In genomic region chr20:63230800-63231268, GRCh38 we compare ENCODE assay signal across 1 cellular context.
TF ChIP-seq lines count a peak whose summit lies in the region.

No MANE protein-coding gene starts in this region.

TF ChIP-seq in HepG2, 621 proteins besides CTCF, POLR2A, EP300 and RAD21 (continued from another document and continues in another):
- TF ChIP-seq, protein P1, sequence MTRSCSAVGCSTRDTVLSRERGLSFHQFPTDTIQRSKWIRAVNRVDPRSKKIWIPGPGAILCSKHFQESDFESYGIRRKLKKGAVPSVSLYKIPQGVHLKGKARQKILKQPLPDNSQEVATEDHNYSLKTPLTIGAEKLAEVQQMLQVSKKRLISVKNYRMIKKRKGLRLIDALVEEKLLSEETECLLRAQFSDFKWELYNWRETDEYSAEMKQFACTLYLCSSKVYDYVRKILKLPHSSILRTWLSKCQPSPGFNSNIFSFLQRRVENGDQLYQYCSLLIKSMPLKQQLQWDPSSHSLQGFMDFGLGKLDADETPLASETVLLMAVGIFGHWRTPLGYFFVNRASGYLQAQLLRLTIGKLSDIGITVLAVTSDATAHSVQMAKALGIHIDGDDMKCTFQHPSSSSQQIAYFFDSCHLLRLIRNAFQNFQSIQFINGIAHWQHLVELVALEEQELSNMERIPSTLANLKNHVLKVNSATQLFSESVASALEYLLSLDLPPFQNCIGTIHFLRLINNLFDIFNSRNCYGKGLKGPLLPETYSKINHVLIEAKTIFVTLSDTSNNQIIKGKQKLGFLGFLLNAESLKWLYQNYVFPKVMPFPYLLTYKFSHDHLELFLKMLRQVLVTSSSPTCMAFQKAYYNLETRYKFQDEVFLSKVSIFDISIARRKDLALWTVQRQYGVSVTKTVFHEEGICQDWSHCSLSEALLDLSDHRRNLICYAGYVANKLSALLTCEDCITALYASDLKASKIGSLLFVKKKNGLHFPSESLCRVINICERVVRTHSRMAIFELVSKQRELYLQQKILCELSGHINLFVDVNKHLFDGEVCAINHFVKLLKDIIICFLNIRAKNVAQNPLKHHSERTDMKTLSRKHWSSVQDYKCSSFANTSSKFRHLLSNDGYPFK (CRISPR knock-in tag; IDR thresholded peaks at IDR 0.05; ENCODE audit: borderline replicate concordance) = no peak; the same call in 1 of the 2 replicates
- TF ChIP-seq SP4 (CRISPR knock-in tag; IDR thresholded peaks at IDR 0.05) (no peak), KAT2B (IDR thresholded peaks at IDR 0.05; ENCODE audit: borderline replicate concordance, low read depth, low read length) (no peak), NFYC (CRISPR knock-in tag; IDR thresholded peaks at IDR 0.05) (no peak), GLMP (CRISPR knock-in tag; IDR thresholded peaks at IDR 0.05; ENCODE audit: borderline replicate concordance) (no peak), TP53 (CRISPR knock-in tag; conservative IDR thresholded peaks at IDR 0.05) (no peak), SRSF4 (IDR thresholded peaks at IDR 0.05; ENCODE audit: low read depth, low read length, poor library complexity, severe bottlenecking) (no peak), REL (CRISPR knock-in tag; conservative IDR thresholded peaks at IDR 0.05) (no peak), ZNF619 (CRISPR knock-in tag; IDR thresholded peaks at IDR 0.05) (no peak), SCMH1 (CRISPR knock-in tag; IDR thresholded peaks at IDR 0.05; ENCODE audit: borderline replicate concordance) (no peak), SMAD1 (CRISPR knock-in tag; IDR thresholded peaks at IDR 0.05; ENCODE audit: borderline replicate concordance, low read depth) (0 out of 2 replicates have a peak, but pooled peaks have one; percentile 39), NRL (CRISPR knock-in tag; IDR thresholded peaks at IDR 0.05; ENCODE audit: borderline replicate concordance) (peak; percentile 61; the same call in 1 of the 2 replicates), NCOA5 (CRISPR knock-in tag; IDR thresholded peaks at IDR 0.05) (no peak), DMAP1 (CRISPR knock-in tag; IDR thresholded peaks at IDR 0.05) (no peak), ZFP1 (CRISPR knock-in tag; IDR thresholded peaks at IDR 0.05) (no peak), ZMAT3 (CRISPR knock-in tag; conservative IDR thresholded peaks at IDR 0.05) (no peak), ZKSCAN5 (CRISPR knock-in tag; IDR thresholded peaks at IDR 0.05) (no peak), AHDC1 (CRISPR knock-in tag; IDR thresholded peaks at IDR 0.05; ENCODE audit: borderline replicate concordance) (no peak), ELF4 (CRISPR knock-in tag; IDR thresholded peaks at IDR 0.05; ENCODE audit: borderline replicate concordance) (no peak), ZNF225 (CRISPR knock-in tag; IDR thresholded peaks at IDR 0.05) (peak; percentile 17; the same call in 1 of the 2 replicates), YEATS4 (CRISPR knock-in tag; IDR thresholded peaks at IDR 0.05; ENCODE audit: borderline replicate concordance) (no peak), ZBTB49 (CRISPR knock-in tag; IDR thresholded peaks at IDR 0.05; ENCODE audit: borderline replicate concordance) (peak; percentile 87; the same call in 1 of the 2 replicates)
- TF ChIP-seq, protein P2, sequence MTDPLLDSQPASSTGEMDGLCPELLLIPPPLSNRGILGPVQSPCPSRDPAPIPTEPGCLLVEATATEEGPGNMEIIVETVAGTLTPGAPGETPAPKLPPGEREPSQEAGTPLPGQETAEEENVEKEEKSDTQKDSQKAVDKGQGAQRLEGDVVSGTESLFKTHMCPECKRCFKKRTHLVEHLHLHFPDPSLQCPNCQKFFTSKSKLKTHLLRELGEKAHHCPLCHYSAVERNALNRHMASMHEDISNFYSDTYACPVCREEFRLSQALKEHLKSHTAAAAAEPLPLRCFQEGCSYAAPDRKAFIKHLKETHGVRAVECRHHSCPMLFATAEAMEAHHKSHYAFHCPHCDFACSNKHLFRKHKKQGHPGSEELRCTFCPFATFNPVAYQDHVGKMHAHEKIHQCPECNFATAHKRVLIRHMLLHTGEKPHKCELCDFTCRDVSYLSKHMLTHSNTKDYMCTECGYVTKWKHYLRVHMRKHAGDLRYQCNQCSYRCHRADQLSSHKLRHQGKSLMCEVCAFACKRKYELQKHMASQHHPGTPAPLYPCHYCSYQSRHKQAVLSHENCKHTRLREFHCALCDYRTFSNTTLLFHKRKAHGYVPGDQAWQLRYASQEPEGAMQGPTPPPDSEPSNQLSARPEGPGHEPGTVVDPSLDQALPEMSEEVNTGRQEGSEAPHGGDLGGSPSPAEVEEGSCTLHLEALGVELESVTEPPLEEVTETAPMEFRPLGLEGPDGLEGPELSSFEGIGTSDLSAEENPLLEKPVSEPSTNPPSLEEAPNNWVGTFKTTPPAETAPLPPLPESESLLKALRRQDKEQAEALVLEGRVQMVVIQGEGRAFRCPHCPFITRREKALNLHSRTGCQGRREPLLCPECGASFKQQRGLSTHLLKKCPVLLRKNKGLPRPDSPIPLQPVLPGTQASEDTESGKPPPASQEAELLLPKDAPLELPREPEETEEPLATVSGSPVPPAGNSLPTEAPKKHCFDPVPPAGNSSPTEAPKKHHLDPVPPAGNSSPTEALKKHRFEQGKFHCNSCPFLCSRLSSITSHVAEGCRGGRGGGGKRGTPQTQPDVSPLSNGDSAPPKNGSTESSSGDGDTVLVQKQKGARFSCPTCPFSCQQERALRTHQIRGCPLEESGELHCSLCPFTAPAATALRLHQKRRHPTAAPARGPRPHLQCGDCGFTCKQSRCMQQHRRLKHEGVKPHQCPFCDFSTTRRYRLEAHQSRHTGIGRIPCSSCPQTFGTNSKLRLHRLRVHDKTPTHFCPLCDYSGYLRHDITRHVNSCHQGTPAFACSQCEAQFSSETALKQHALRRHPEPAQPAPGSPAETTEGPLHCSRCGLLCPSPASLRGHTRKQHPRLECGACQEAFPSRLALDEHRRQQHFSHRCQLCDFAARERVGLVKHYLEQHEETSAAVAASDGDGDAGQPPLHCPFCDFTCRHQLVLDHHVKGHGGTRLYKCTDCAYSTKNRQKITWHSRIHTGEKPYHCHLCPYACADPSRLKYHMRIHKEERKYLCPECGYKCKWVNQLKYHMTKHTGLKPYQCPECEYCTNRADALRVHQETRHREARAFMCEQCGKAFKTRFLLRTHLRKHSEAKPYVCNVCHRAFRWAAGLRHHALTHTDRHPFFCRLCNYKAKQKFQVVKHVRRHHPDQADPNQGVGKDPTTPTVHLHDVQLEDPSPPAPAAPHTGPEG (CRISPR knock-in tag; IDR thresholded peaks at IDR 0.05) = no peak
- TF ChIP-seq, protein P3, sequence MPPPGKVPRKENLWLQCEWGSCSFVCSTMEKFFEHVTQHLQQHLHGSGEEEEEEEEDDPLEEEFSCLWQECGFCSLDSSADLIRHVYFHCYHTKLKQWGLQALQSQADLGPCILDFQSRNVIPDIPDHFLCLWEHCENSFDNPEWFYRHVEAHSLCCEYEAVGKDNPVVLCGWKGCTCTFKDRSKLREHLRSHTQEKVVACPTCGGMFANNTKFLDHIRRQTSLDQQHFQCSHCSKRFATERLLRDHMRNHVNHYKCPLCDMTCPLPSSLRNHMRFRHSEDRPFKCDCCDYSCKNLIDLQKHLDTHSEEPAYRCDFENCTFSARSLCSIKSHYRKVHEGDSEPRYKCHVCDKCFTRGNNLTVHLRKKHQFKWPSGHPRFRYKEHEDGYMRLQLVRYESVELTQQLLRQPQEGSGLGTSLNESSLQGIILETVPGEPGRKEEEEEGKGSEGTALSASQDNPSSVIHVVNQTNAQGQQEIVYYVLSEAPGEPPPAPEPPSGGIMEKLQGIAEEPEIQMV (CRISPR knock-in tag; IDR thresholded peaks at IDR 0.05; ENCODE audit: low read depth) = peak; percentile 43; the same call in 1 of the 2 replicates
- TF ChIP-seq, protein P4, sequence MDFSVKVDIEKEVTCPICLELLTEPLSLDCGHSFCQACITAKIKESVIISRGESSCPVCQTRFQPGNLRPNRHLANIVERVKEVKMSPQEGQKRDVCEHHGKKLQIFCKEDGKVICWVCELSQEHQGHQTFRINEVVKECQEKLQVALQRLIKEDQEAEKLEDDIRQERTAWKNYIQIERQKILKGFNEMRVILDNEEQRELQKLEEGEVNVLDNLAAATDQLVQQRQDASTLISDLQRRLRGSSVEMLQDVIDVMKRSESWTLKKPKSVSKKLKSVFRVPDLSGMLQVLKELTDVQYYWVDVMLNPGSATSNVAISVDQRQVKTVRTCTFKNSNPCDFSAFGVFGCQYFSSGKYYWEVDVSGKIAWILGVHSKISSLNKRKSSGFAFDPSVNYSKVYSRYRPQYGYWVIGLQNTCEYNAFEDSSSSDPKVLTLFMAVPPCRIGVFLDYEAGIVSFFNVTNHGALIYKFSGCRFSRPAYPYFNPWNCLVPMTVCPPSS (IDR thresholded peaks at IDR 0.05) = no peak
- TF ChIP-seq, protein P5, sequence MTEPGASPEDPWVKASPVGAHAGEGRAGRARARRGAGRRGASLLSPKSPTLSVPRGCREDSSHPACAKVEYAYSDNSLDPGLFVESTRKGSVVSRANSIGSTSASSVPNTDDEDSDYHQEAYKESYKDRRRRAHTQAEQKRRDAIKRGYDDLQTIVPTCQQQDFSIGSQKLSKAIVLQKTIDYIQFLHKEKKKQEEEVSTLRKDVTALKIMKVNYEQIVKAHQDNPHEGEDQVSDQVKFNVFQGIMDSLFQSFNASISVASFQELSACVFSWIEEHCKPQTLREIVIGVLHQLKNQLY (CRISPR knock-in tag; IDR thresholded peaks at IDR 0.05) = no peak
- TF ChIP-seq, protein P6, sequence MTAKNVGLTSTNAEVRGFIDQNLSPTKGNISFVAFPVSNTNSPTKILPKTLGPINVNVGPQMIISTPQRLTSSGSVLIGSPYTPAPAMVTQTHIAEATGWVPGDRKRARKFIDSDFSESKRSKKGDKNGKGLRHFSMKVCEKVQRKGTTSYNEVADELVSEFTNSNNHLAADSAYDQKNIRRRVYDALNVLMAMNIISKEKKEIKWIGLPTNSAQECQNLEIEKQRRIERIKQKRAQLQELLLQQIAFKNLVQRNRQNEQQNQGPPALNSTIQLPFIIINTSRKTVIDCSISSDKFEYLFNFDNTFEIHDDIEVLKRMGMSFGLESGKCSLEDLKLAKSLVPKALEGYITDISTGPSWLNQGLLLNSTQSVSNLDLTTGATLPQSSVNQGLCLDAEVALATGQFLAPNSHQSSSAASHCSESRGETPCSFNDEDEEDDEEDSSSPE (CRISPR knock-in tag; IDR thresholded peaks at IDR 0.05) = no peak
- TF ChIP-seq, protein P7, sequence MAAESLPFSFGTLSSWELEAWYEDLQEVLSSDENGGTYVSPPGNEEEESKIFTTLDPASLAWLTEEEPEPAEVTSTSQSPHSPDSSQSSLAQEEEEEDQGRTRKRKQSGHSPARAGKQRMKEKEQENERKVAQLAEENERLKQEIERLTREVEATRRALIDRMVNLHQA (CRISPR knock-in tag; IDR thresholded peaks at IDR 0.05) = no peak
